ENCODE assay signal across 24 cellular contexts in the genomic region with DNA sequence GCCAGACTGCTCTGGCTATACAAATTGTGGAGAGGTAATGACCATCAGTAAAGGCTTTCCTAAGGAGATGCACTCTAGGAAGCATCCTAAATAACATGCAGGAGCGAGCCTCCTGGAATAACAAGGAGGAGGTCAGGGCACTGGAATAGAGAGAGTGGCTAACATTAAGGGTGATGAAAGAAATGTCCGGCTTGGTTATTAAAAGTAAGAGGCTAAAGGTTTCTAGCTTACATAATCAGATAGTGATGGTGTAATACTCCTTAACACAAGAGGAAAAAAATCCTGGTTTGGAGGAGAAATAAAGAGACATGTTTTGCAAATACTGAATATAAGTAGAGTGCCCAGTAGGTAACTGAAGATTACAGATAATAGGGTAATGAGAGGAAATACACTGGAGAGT.
"Had no signal": no experiment of that assay in that cellular context is flagged by ENCODE, and none has a peak within 500 bp of the region (broad histone marks: within the 10 kb centered on the region; RNA-seq: fewer than 3 reads in every experiment).

No MANE protein-coding gene starts in this region.

- H3K27me3 Mint-ChIP-seq: activated CD4-positive, alpha-beta memory T cell treated with anti-CD3 and anti-CD28 coated beads, Interleukin-2, amount 10 ng/mL, durations not matched to agents 7 days and 5 days; activated naive CD8-positive, alpha-beta T cell treated with anti-CD3 and anti-CD28 coated beads, Interleukin-2, amount 50 U/mL, for 24 hours; central memory CD8-positive, alpha-beta T cell; effector memory CD8-positive, alpha-beta T cell; naive B cell had no signal

- DNase-seq: activated CD4-positive, alpha-beta memory T cell treated with anti-CD3 and anti-CD28 coated beads, Interleukin-2, amount 10 ng/mL, durations not matched to agents 7 days and 5 days; activated CD4-positive, alpha-beta T cell treated with anti-CD3 and anti-CD28 coated beads for 48 hours; activated gamma-delta T cell; activated naive CD4-positive, alpha-beta T cell treated with anti-CD3 and anti-CD28 coated beads, Interleukin-2, amount 50 U/mL, for 16 hours; activated naive CD8-positive, alpha-beta T cell treated with anti-CD3 and anti-CD28 coated beads, Interleukin-2, amount 50 U/mL, for 24 hours; activated T-cell treated with anti-CD3 and anti-CD28 coated beads for 4 hours; colonic mucosa; dorsolateral prefrontal cortex; effector memory CD8-positive, alpha-beta T cell; head of caudate nucleus; hypothalamus; left cardiac atrium; naive B cell; retina; stimulated activated CD4-positive, alpha-beta T cell treated with anti-CD3 and anti-CD28 coated beads, Interleukin-4, amount 100 ng/mL, for 24 hours; stimulated activated naive CD4-positive, alpha-beta T cell treated with Interleukin-2 at 50 U/mL for 16 hours had no signal

- H3K27ac Mint-ChIP-seq: activated CD4-positive, alpha-beta memory T cell treated with anti-CD3 and anti-CD28 coated beads, Interleukin-2, amount 10 ng/mL, durations not matched to agents 7 days and 5 days; activated naive CD8-positive, alpha-beta T cell treated with anti-CD3 and anti-CD28 coated beads, Interleukin-2, amount 50 U/mL, for 24 hours; activated T-helper 1 cell treated with anti-CD3 and anti-CD28 coated beads, Interleukin-12 subunit alpha, Interleukin-12 subunit beta, Interleukin-2, Interleukin-4 antibody, amounts not matched to agents 30 ng/mL and 10 ng/mL and 1 ng/mL, durations not matched to agents 14 hours and 24 hours and 36 hours; effector memory CD8-positive, alpha-beta T cell had no signal

- H3K4me3 Mint-ChIP-seq: activated CD4-positive, alpha-beta memory T cell treated with anti-CD3 and anti-CD28 coated beads, Interleukin-2, amount 10 ng/mL, durations not matched to agents 7 days and 5 days; activated naive CD8-positive, alpha-beta T cell treated with anti-CD3 and anti-CD28 coated beads, Interleukin-2, amount 50 U/mL, for 24 hours; activated T-helper 1 cell treated with anti-CD3 and anti-CD28 coated beads, Interleukin-12 subunit alpha, Interleukin-12 subunit beta, Interleukin-2, Interleukin-4 antibody, amounts not matched to agents 30 ng/mL and 10 ng/mL and 1 ng/mL, durations not matched to agents 14 hours and 24 hours and 36 hours; central memory CD8-positive, alpha-beta T cell; effector memory CD8-positive, alpha-beta T cell; naive B cell had no signal

- H3K4me1 Mint-ChIP-seq: activated CD4-positive, alpha-beta memory T cell treated with anti-CD3 and anti-CD28 coated beads, Interleukin-2, amount 10 ng/mL, durations not matched to agents 7 days and 5 days; central memory CD8-positive, alpha-beta T cell had no signal

- H3K27me3 ChIP-seq: colonic mucosa, dorsolateral prefrontal cortex, gastroesophageal sphincter had no signal

- H3K4me3 ChIP-seq: colonic mucosa, dorsolateral prefrontal cortex, gastroesophageal sphincter, lung had no signal

- ATAC-seq: activated naive CD8-positive, alpha-beta T cell treated with anti-CD3 and anti-CD28 coated beads, Interleukin-2, amount 50 U/mL, for 24 hours; effector memory CD8-positive, alpha-beta T cell; esophagus mucosa; gastroesophageal sphincter had no signal

- H3K4me1 ChIP-seq: colonic mucosa, gastroesophageal sphincter had no signal

- FAIRE-seq: astrocyte, endothelial cell of umbilical vein, islet of Langerhans had no signal

- H3K36me3 Mint-ChIP-seq: naive B cell had no signal

- H3K9me3 Mint-ChIP-seq: activated CD4-positive, alpha-beta memory T cell treated with anti-CD3 and anti-CD28 coated beads, Interleukin-2, amount 10 ng/mL, durations not matched to agents 7 days and 5 days; activated naive CD8-positive, alpha-beta T cell treated with anti-CD3 and anti-CD28 coated beads, Interleukin-2, amount 50 U/mL, for 24 hours; activated T-helper 1 cell treated with anti-CD3 and anti-CD28 coated beads, Interleukin-12 subunit alpha, Interleukin-12 subunit beta, Interleukin-2, Interleukin-4 antibody, amounts not matched to agents 30 ng/mL and 10 ng/mL and 1 ng/mL, durations not matched to agents 14 hours and 24 hours and 36 hours; central memory CD8-positive, alpha-beta T cell; effector memory CD8-positive, alpha-beta T cell; naive B cell had no signal

- H3K9me3 ChIP-seq: colonic mucosa, gastroesophageal sphincter had no signal

- H3K36me3 ChIP-seq: colonic mucosa, gastroesophageal sphincter had no signal

- H3K27ac ChIP-seq: colonic mucosa, dorsolateral prefrontal cortex, gastroesophageal sphincter had no signal
